Comparison of ENCODE assay signal across 13 cellular contexts in the genomic region with DNA sequence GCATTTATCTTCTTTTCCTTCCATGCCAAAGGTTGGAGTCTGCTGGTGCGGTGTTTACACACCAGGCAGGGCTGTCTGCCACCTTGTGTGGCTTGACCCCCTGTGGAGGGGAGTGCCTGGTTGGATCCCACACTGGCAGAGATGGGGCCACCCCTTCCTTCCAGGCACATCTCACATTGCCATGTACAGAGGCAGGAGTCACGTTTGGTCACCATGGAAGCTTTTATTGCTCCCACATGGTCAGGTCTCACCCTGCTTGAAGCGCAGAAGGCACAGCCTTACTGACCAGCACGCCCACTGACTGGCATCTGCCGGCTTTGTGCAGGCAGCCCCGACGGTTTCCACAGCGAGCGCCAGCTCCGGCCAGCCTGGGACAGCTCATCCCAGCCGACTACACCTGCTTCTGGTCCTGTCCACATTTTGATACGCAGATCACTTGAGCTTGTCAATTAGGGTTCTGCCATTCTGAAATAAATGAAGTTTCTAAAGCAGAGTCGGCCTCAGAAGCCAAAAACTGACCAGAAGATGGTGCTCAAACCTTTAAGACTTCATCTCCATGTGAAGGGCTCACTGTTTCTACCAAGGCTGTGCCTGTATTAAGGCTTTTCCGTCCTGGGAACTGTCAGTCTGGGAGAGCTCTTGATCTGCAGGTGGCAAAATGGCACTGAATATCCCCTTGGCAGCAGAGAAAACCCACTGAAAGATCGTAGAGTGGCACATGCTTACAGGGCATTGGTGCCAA. TPM values are rescaled to one million over a fixed set of nuclear protein-coding genes. Genes with fewer than 3 reads are reported as not detected.
DNase-seq lines count a peak whose midpoint lies in the region; ATAC-seq and TF ChIP-seq lines count a peak whose summit lies in the region.
"Had no signal": no experiment of that assay in that cellular context is flagged by ENCODE, and none has a peak within 500 bp of the region (broad histone marks: within the 10 kb centered on the region; RNA-seq: fewer than 3 reads in every experiment).

No MANE protein-coding gene starts in this region.

- intact Hi-C loops in left colon (cut with DNase I, micrococcal nuclease) = no loop called here

- H3K36me3 ChIP-seq in neuronal stem cell (replicated peaks in 1 of 2; ENCODE audit: control insufficient read depth in 2 of 2, insufficient read depth in 2 of 2, low read length in 2 of 2) = peaks cover 22 to 54% of the 10 kb centered on the region in 2 donors

- no peaks in the 10 kb centered on the region for H3K79me1 ChIP-seq in neuronal stem cell (ENCODE audit: low read depth, low read length)

- peaks cover 27% of the 10 kb centered on the region for H3K36me3 Mint-ChIP-seq in chondrocyte (ENCODE audit: low read depth)

- no peak overlapping the region for H3K4me2 ChIP-seq in neuronal stem cell (ENCODE audit: insufficient read depth, low read length, poor library complexity, severe bottlenecking)

- H3K27ac ChIP-seq in neuronal stem cell (replicated peaks; ENCODE audit: low read length) = no peak overlapping the region
- H3K27ac ChIP-seq: breast epithelium had no signal

- no peak overlapping the region for H3K23ac ChIP-seq in neuronal stem cell (ENCODE audit: low read depth, low read length, poor library complexity)

- H3K9me3 Mint-ChIP-seq in chondrocyte (ENCODE audit: low read depth) = no peaks in the 10 kb centered on the region
- H3K9me3 Mint-ChIP-seq: stimulated activated naive B cell treated with anti-CD40 and anti-IgM and Interleukin-4, amounts not matched to agents 10 μg/mL and 1 μg/mL and 100 μg/mL, for 72 hours had no signal

- peak; percentile 59 for TF ChIP-seq CTCF in chondrocyte (IDR thresholded peaks at IDR 0.05)

- DNase-seq in ELR (ENCODE audit: low read depth) = peak; percentile 5
- DNase-seq in NCI-H2081 (lab: John Stamatoyannopoulos, UW) = peak; percentile 73 to 93
- no peak for DNase-seq in chondrocyte (ENCODE audit: low spot score)
- peak; percentile 15 for DNase-seq in neuronal stem cell (ENCODE audit: low spot score)
- no peak for DNase-seq in dedifferentiated amniotic fluid mesenchymal stem cell (ENCODE audit: extremely low spot score)
- no peak for DNase-seq in amygdala (lab: John Stamatoyannopoulos, UW)
- no peak for DNase-seq in left colon
- DNase-seq: NCI-H446 treated with DMSO at 0.1 percent for 48 hours; stimulated activated naive B cell treated with anti-CD40 and anti-IgM and Interleukin-4, amounts not matched to agents 10 μg/mL and 1 μg/mL and 100 μg/mL, for 72 hours had no signal

- H3K4me1 ChIP-seq in neuronal stem cell (ENCODE audit: control insufficient read depth in 2 of 2, insufficient read depth in 1 of 2, low read depth in 1 of 2, low read length in 2 of 2) = peaks cover 0 to 3% of the 10 kb centered on the region in 2 donors
- H3K4me1 ChIP-seq: breast epithelium had no signal

- no peaks in the 10 kb centered on the region for H3K27me3 Mint-ChIP-seq in chondrocyte (ENCODE audit: low read depth)
- H3K27me3 Mint-ChIP-seq: stimulated activated naive B cell treated with anti-CD40 and anti-IgM and Interleukin-4, amounts not matched to agents 10 μg/mL and 1 μg/mL and 100 μg/mL, for 72 hours had no signal

- no CpG with 5 or more reads among the region's 15 CpGs for WGBS in neuronal stem cell (ENCODE audit: extremely low coverage in 2 of 2, insufficient read length in 2 of 2, insufficient replicate concordance in 1 of 2), 2 donors

- H4K91ac ChIP-seq in neuronal stem cell (ENCODE audit: low read depth, low read length, poor library complexity) = no peak overlapping the region

- no peak overlapping the region for H3K4ac ChIP-seq in neuronal stem cell (ENCODE audit: low read length)

- H2BK12ac ChIP-seq in neuronal stem cell (ENCODE audit: low read length) = no peak overlapping the region

- no peaks in the 10 kb centered on the region for H3K27me3 ChIP-seq in neuronal stem cell (ENCODE audit: control insufficient read depth in 3 of 3, insufficient read depth in 3 of 3, low read depth in 1 of 3, low read length in 3 of 3)
- H3K27me3 ChIP-seq: breast epithelium, gastroesophageal sphincter had no signal

- no peak for ATAC-seq in left colon
- ATAC-seq: gastroesophageal sphincter; stimulated activated naive B cell treated with anti-CD40 and anti-IgM and Interleukin-4, amounts not matched to agents 10 μg/mL and 1 μg/mL and 100 μg/mL, for 72 hours had no signal

- no peak overlapping the region for H2AFZ ChIP-seq in neuronal stem cell (ENCODE audit: low read length)

- H2AK5ac ChIP-seq in neuronal stem cell (ENCODE audit: low read depth, low read length) = no peak overlapping the region

- H4K8ac ChIP-seq in neuronal stem cell (ENCODE audit: low read depth, low read length) = no peak overlapping the region

- H2BK5ac ChIP-seq in neuronal stem cell (ENCODE audit: low read length) = no peak overlapping the region

- H3K4me1 Mint-ChIP-seq in chondrocyte (ENCODE audit: low read depth) = no peaks in the 10 kb centered on the region
- H3K4me1 Mint-ChIP-seq: stimulated activated naive B cell treated with anti-CD40 and anti-IgM and Interleukin-4, amounts not matched to agents 10 μg/mL and 1 μg/mL and 100 μg/mL, for 72 hours had no signal

- no peak overlapping the region for H3K4me3 ChIP-seq in neuronal stem cell (ENCODE audit: low read length in 2 of 2)
- H3K4me3 ChIP-seq: breast epithelium, gastroesophageal sphincter had no signal

- H2BK15ac ChIP-seq in neuronal stem cell (ENCODE audit: low read length) = no peak overlapping the region

- H3K27ac Mint-ChIP-seq in chondrocyte (ENCODE audit: unreplicated experiment) = no peak overlapping the region

- H3K4me3 Mint-ChIP-seq in chondrocyte (ENCODE audit: unreplicated experiment) = no peak overlapping the region
- H3K4me3 Mint-ChIP-seq: stimulated activated naive B cell treated with anti-CD40 and anti-IgM and Interleukin-4, amounts not matched to agents 10 μg/mL and 1 μg/mL and 100 μg/mL, for 72 hours had no signal

- no peak overlapping the region for H3K18ac ChIP-seq in neuronal stem cell (ENCODE audit: low read length)

- H2BK120ac ChIP-seq in neuronal stem cell (ENCODE audit: low read depth, low read length) = no peak overlapping the region

- no peak overlapping the region for H3K9ac ChIP-seq in neuronal stem cell (ENCODE audit: low read depth, low read length, poor library complexity)

- H3K9me3 ChIP-seq in neuronal stem cell (replicated peaks in 1 of 2; ENCODE audit: control insufficient read depth in 2 of 2, insufficient read depth in 1 of 2, low read depth in 1 of 2, low read length in 2 of 2) = no peaks in the 10 kb centered on the region
- H3K9me3 ChIP-seq: breast epithelium, gastroesophageal sphincter had no signal

- no peak overlapping the region for H3K14ac ChIP-seq in neuronal stem cell (ENCODE audit: low read length)

RNA-seq across cellular contexts. Expression of gene EPHA8, which starts 35.6 kb away (rescaled TPM):
- total RNA-seq in chondrocyte (0.46 TPM in 1 of 3 replicates, not detected in the others), left colon (not detected)
- 0.03 TPM for polyA plus RNA-seq in neuronal stem cell (2013, experiment 1 of 2)
- polyA plus RNA-seq in neuronal stem cell (2013, experiment 2 of 2) = 0.04 TPM
- total RNA-seq: breast epithelium; mucosa of gallbladder; T-helper 1 cell treated with Interleukin-12 subunit alpha and Interleukin-12 subunit beta and Interleukin-4 antibody, amounts not matched to agents 30 ng/mL and 1 ng/mL, for 36 hours had no signal

Comparison
In these comparisons a context has a peak if more than half of its experiments do, and no peak if none do; other contexts are left out.
1. DNase-seq: peak in ELR (single experiment), NCI-H2081 (2 of 2) and neuronal stem cell (single experiment); none in chondrocyte (single experiment), dedifferentiated amniotic fluid mesenchymal stem cell (single experiment), amygdala (0 of 56) and left colon (0 of 2).